Comparison of ENCODE assay signal across 1 cellular context in genomic region chr7:119931230-119931824, GRCh38.
TF ChIP-seq lines count a peak whose summit lies in the region.

No MANE protein-coding gene starts in this region.

TF ChIP-seq in K562, 482 proteins besides CTCF, POLR2A, EP300 and RAD21 (continued from another document):
- TF ChIP-seq ZMIZ1 (IDR thresholded peaks at IDR 0.05; ENCODE audit: low read depth in 2 of 2, low read length in 2 of 2) (no peak), MAFK (IDR thresholded peaks at IDR 0.05; ENCODE audit: low read length) (peak; percentile 9; the same call in 1 of the 2 replicates), GATAD2B (IDR thresholded peaks at IDR 0.05; ENCODE audit: borderline replicate concordance) (no peak), ZKSCAN3 (CRISPR knock-in tag; IDR thresholded peaks at IDR 0.05) (no peak), CREB1 (IDR thresholded peaks at IDR 0.05) (no peak), CREB1 (CRISPR knock-in tag; IDR thresholded peaks at IDR 0.05) (no peak), POLR2G (IDR thresholded peaks at IDR 0.05; ENCODE audit: low read depth, low read length) (no peak), ZFP30 (CRISPR knock-in tag; IDR thresholded peaks at IDR 0.05; ENCODE audit: borderline replicate concordance) (no peak), ZBTB5 (IDR thresholded peaks at IDR 0.05) (no peak), MYC (IDR thresholded peaks at IDR 0.05; ENCODE audit: low read depth, low read length) (no peak), MYC (CRISPR knock-in tag; IDR thresholded peaks at IDR 0.05; ENCODE audit: borderline replicate concordance, low read depth) (no peak), ZNF12 (CRISPR knock-in tag; IDR thresholded peaks at IDR 0.05) (no peak), SFPQ (IDR thresholded peaks at IDR 0.05; ENCODE audit: low read depth, low read length) (no peak), GATA2 (CRISPR knock-in tag; IDR thresholded peaks at IDR 0.05) (no peak), FOXK2 (conservative IDR thresholded peaks at IDR 0.05 in 1 of 2, IDR thresholded peaks at IDR 0.05 in 1 of 2; ENCODE audit: low read depth in 2 of 2) (no peak), SMARCE1 (IDR thresholded peaks at IDR 0.05) (no peak), RB1 (IDR thresholded peaks at IDR 0.05; ENCODE audit: low read depth) (no peak), ZNF785 (CRISPR knock-in tag; IDR thresholded peaks at IDR 0.05) (no peak), SP2 (IDR thresholded peaks at IDR 0.05; ENCODE audit: extremely low read depth, low read depth, low read length, poor library complexity, severe bottlenecking) (no peak), ZEB2 (IDR thresholded peaks at IDR 0.05) (no peak)
